ENCODE assay signal across 8 cellular contexts in genomic region chr6:27503436-27504030, GRCh38. TPM values are rescaled to one million over a fixed set of nuclear protein-coding genes. Genes with fewer than 3 reads are reported as not detected.
DNase-seq lines count a peak whose midpoint lies in the region; ATAC-seq lines count a peak whose summit lies in the region.

No MANE protein-coding gene starts in this region.

- DNase-seq in GM04503 (ENCODE audit: low read depth) (peak; percentile 21), NCI-H82 (lab: John Stamatoyannopoulos, UW) (peak; percentile 86), occipital lobe (lab: John Stamatoyannopoulos, UW) (no peak)
- peak; percentile 72 for DNase-seq in activated CD4-positive, alpha-beta memory T cell treated with anti-CD3 and anti-CD28 coated beads, Interleukin-2, amount 10 ng/mL, durations not matched to agents 7 days and 5 days
- peak; percentile 81 to 88 (median 82) for DNase-seq in effector memory CD8-positive, alpha-beta T cell
- peak; percentile 54 to 56 for DNase-seq in stimulated activated CD8-positive, alpha-beta memory T cell treated with anti-CD3 and anti-CD28 coated beads, Interleukin-2, amount 100 ng/mL, for 1 hour (ENCODE audit: low read depth in 2 of 2)

- peak overlapping the region; percentile 73 for H3K4me3 Mint-ChIP-seq in activated CD4-positive, alpha-beta memory T cell treated with anti-CD3 and anti-CD28 coated beads, Interleukin-2, amount 10 ng/mL, durations not matched to agents 7 days and 5 days
- peak overlapping the region; percentile 86 to 90 for H3K4me3 Mint-ChIP-seq in effector memory CD8-positive, alpha-beta T cell

- no peaks in the 10 kb centered on the region for H3K36me3 ChIP-seq in mesodermal cell (ENCODE audit: control insufficient read depth, insufficient read depth, low read length)

- H3K36me3 Mint-ChIP-seq in activated CD4-positive, alpha-beta memory T cell treated with anti-CD3 and anti-CD28 coated beads, Interleukin-2, amount 10 ng/mL, durations not matched to agents 7 days and 5 days (ENCODE audit: low read depth), result no peaks in the 10 kb centered on the region
- H3K36me3 Mint-ChIP-seq in effector memory CD8-positive, alpha-beta T cell (ENCODE audit: insufficient read depth), result peaks cover 34% of the 10 kb centered on the region

- no peaks in the 10 kb centered on the region for H3K4me1 ChIP-seq in mesodermal cell (ENCODE audit: control insufficient read depth, insufficient read depth, low read length, poor library complexity, severe bottlenecking)

- POLR2A ChIA-PET in activated CD4-positive, alpha-beta memory T cell treated with anti-CD3 and anti-CD28 coated beads, Interleukin-2, amount 10 ng/mL, durations not matched to agents 7 days and 5 days (lab: Charles Lee), result interaction anchor here (0.6 to 1.2 kb wide), 2 partner anchors 15 to 97 kb away, joined by 3 read pairs; no protein-coding TSS in a partner anchor

- peaks cover 47% of the 10 kb centered on the region for H3K27me3 Mint-ChIP-seq in activated CD4-positive, alpha-beta memory T cell treated with anti-CD3 and anti-CD28 coated beads, Interleukin-2, amount 10 ng/mL, durations not matched to agents 7 days and 5 days
- peaks cover 4 to 9% of the 10 kb centered on the region in 2 donors for H3K27me3 Mint-ChIP-seq in effector memory CD8-positive, alpha-beta T cell

- WGBS in mesodermal cell (ENCODE audit: insufficient coverage in 2 of 2), 2 experiments, result 0 to 3% methylated on average over 10 of the region's 21 CpGs

- H3K27ac ChIP-seq in mesodermal cell (ENCODE audit: low read depth, low read length, severe bottlenecking), result no peak overlapping the region

- H3K4me1 Mint-ChIP-seq in activated CD4-positive, alpha-beta memory T cell treated with anti-CD3 and anti-CD28 coated beads, Interleukin-2, amount 10 ng/mL, durations not matched to agents 7 days and 5 days, result peaks cover 31% of the 10 kb centered on the region
- H3K4me1 Mint-ChIP-seq in effector memory CD8-positive, alpha-beta T cell (ENCODE audit: low read depth in 2 of 2), result peaks cover 23 to 34% of the 10 kb centered on the region in 2 donors

- CTCF ChIA-PET in activated CD4-positive, alpha-beta memory T cell treated with anti-CD3 and anti-CD28 coated beads, Interleukin-2, amount 10 ng/mL, durations not matched to agents 7 days and 5 days (lab: Charles Lee), result no interaction called here

- peak; percentile 41 for ATAC-seq in HG02973 (IDR thresholded peaks at IDR 0.05; ENCODE audit: unreplicated experiment)
- ATAC-seq in effector memory CD8-positive, alpha-beta T cell (replicated peaks), result peak; percentile 63

- H3K9me3 Mint-ChIP-seq in activated CD4-positive, alpha-beta memory T cell treated with anti-CD3 and anti-CD28 coated beads, Interleukin-2, amount 10 ng/mL, durations not matched to agents 7 days and 5 days, result no peaks in the 10 kb centered on the region
- peaks cover 0 to 2% of the 10 kb centered on the region in 2 donors for H3K9me3 Mint-ChIP-seq in effector memory CD8-positive, alpha-beta T cell

- H3K27ac Mint-ChIP-seq in activated CD4-positive, alpha-beta memory T cell treated with anti-CD3 and anti-CD28 coated beads, Interleukin-2, amount 10 ng/mL, durations not matched to agents 7 days and 5 days, result peak overlapping the region; percentile 56
- peak overlapping the region; percentile 98 to 99 for H3K27ac Mint-ChIP-seq in effector memory CD8-positive, alpha-beta T cell

- H3K4me3 ChIP-seq in mesodermal cell (ENCODE audit: extremely low read depth, insufficient read depth, low read length, poor library complexity, severe bottlenecking), result peak overlapping the region; percentile 56

- no peaks in the 10 kb centered on the region for H3K9me3 ChIP-seq in mesodermal cell (ENCODE audit: control insufficient read depth, low read length)

RNA-seq across cellular contexts. Expression of gene ZNF184, which starts 30.6 kb away (rescaled TPM):
- total RNA-seq in activated CD4-positive, alpha-beta memory T cell treated with anti-CD3 and anti-CD28 coated beads, Interleukin-2, amount 10 ng/mL, durations not matched to agents 7 days and 5 days, result 10 to 100 TPM; 16.2 to 16.3 TPM
- 9.6 TPM for polyA plus RNA-seq in mesodermal cell (2013, experiment 1 of 2)
- polyA plus RNA-seq in mesodermal cell (2013, experiment 2 of 2), result 11.8 TPM
- total RNA-seq in occipital lobe, result 30.3 TPM
